ENCODE assay signal across 1 cellular context in genomic region chr4:112170451-112170993, GRCh38.
TF ChIP-seq lines count a peak whose summit lies in the region.

No MANE protein-coding gene starts in this region.

TF ChIP-seq in HepG2, 621 proteins besides CTCF, POLR2A, EP300 and RAD21 (continued from another document):
- TF ChIP-seq ZNF574 (CRISPR knock-in tag; IDR thresholded peaks at IDR 0.05), result no peak
- TF ChIP-seq ZNF567 (CRISPR knock-in tag; IDR thresholded peaks at IDR 0.05; ENCODE audit: borderline replicate concordance), result no peak
- TF ChIP-seq ZKSCAN1 (IDR thresholded peaks at IDR 0.05; ENCODE audit: low read length), result 0 out of 2 replicates have a peak, but pooled peaks have one; percentile 33
- no peak for TF ChIP-seq ZNF589 (CRISPR knock-in tag; conservative IDR thresholded peaks at IDR 0.05)
- TF ChIP-seq FOXA3 (CRISPR knock-in tag; IDR thresholded peaks at IDR 0.05), result peak; percentile 18; the same call in 1 of the 2 replicates
- no peak for TF ChIP-seq POLR2AphosphoS2 (IDR thresholded peaks at IDR 0.05; ENCODE audit: low read depth, low read length)
- TF ChIP-seq ZNF160 (CRISPR knock-in tag; IDR thresholded peaks at IDR 0.05), result no peak
- no peak for TF ChIP-seq ZHX1 (CRISPR knock-in tag; IDR thresholded peaks at IDR 0.05; ENCODE audit: low read depth)
- peak; percentile 38; the same call in 1 of the 2 replicates for TF ChIP-seq FOSL1 (CRISPR knock-in tag; IDR thresholded peaks at IDR 0.05; ENCODE audit: borderline replicate concordance)
- TF ChIP-seq ZNF644 (CRISPR knock-in tag; IDR thresholded peaks at IDR 0.05; ENCODE audit: low read depth), result peak; percentile 72
- no peak for TF ChIP-seq ZNF546 (CRISPR knock-in tag; conservative IDR thresholded peaks at IDR 0.05)
- no peak for TF ChIP-seq TAF15 (IDR thresholded peaks at IDR 0.05; ENCODE audit: low read depth, low read length, poor library complexity, severe bottlenecking)
- TF ChIP-seq ZNF615 (CRISPR knock-in tag; IDR thresholded peaks at IDR 0.05; ENCODE audit: borderline replicate concordance), result no peak
- peak; percentile 42; the same call in 1 of the 2 replicates for TF ChIP-seq CEBPG (CRISPR knock-in tag; IDR thresholded peaks at IDR 0.05)
- TF ChIP-seq DDIT3 (CRISPR knock-in tag; IDR thresholded peaks at IDR 0.05), result no peak
- TF ChIP-seq SIN3A (IDR thresholded peaks at IDR 0.05; ENCODE audit: borderline replicate concordance, low read depth, low read length), result no peak
- peak; percentile 94 for TF ChIP-seq FOSL2 (CRISPR knock-in tag; IDR thresholded peaks at IDR 0.05)
- TF ChIP-seq NFKBIZ (CRISPR knock-in tag; IDR thresholded peaks at IDR 0.05), result no peak
- peak in 1 of 2 experiments; percentile 95; a peak in 2 of 4 replicates for TF ChIP-seq ATF4 (CRISPR knock-in tag; IDR thresholded peaks at IDR 0.05)
- no peak for TF ChIP-seq THAP7 (CRISPR knock-in tag; IDR thresholded peaks at IDR 0.05)
- TF ChIP-seq CEBPB (IDR thresholded peaks at IDR 0.05; ENCODE audit: borderline replicate concordance, low read depth, low read length), result peak; percentile 70
- TF ChIP-seq MXD3 (CRISPR knock-in tag; IDR thresholded peaks at IDR 0.05), result no peak
- TF ChIP-seq POLR2G (IDR thresholded peaks at IDR 0.05; ENCODE audit: low read depth, low read length), result no peak
